15 cellular contexts compared by ENCODE assay signal in genomic region chr6:25172819-25173218, GRCh38.
DNase-seq lines count a peak whose midpoint lies in the region; ATAC-seq and TF ChIP-seq lines count a peak whose summit lies in the region.
"Had no signal": no experiment of that assay in that cellular context is flagged by ENCODE, and none has a peak within 500 bp of the region (broad histone marks: within the 10 kb centered on the region; RNA-seq: fewer than 3 reads in every experiment).

No MANE protein-coding gene starts in this region.

- H3K27ac Mint-ChIP-seq in natural killer cell treated with Interleukin-12 subunit alpha and Interleukin-12 subunit beta and Interleukin-15 and Interleukin-18, amount 100 ng/mL, for 72 hours: peak overlapping the region; percentile 71 to 84
- no peak overlapping the region for H3K27ac Mint-ChIP-seq in natural killer cell
- H3K27ac Mint-ChIP-seq in activated naive CD4-positive, alpha-beta T cell treated with anti-CD3 and anti-CD28 coated beads, Interleukin-2, amount 10 ng/mL, durations not matched to agents 7 days and 5 days: no peak overlapping the region
- H3K27ac Mint-ChIP-seq: activated T-cell treated with anti-CD3 and anti-CD28 coated beads, Interleukin-2, amount 50 U/mL, for 72 hours; T-helper 17 cell had no signal

- no peaks in the 10 kb centered on the region for H3K9me3 Mint-ChIP-seq in natural killer cell treated with Interleukin-12 subunit alpha and Interleukin-12 subunit beta and Interleukin-15 and Interleukin-18, amount 100 ng/mL, for 72 hours
- no peaks in the 10 kb centered on the region for H3K9me3 Mint-ChIP-seq in natural killer cell
- H3K9me3 Mint-ChIP-seq in activated naive CD4-positive, alpha-beta T cell treated with anti-CD3 and anti-CD28 coated beads, Interleukin-2, amount 10 ng/mL, durations not matched to agents 7 days and 5 days: no peaks in the 10 kb centered on the region
- H3K9me3 Mint-ChIP-seq: activated T-cell treated with anti-CD3 and anti-CD28 coated beads, Interleukin-2, amount 50 U/mL, for 72 hours had no signal

- intact Hi-C loops in natural killer cell (cut with micrococcal nuclease) (no loop called here), ascending aorta (cut with DNase I) (no loop called here), vagina (cut with DNase I) (no loop called here), cardiac septum (cut with DNase I) (no loop called here)

- peak overlapping the region; percentile 80 to 88 for H3K27ac ChIP-seq in ascending aorta
- peak overlapping the region; percentile 77 for H3K27ac ChIP-seq in vagina
- H3K27ac ChIP-seq in caudate nucleus (ENCODE audit: low read depth, low read length): no peak overlapping the region

- no peaks in the 10 kb centered on the region for H3K36me3 Mint-ChIP-seq in natural killer cell treated with Interleukin-12 subunit alpha and Interleukin-12 subunit beta and Interleukin-15 and Interleukin-18, amount 100 ng/mL, for 72 hours
- no peaks in the 10 kb centered on the region for H3K36me3 Mint-ChIP-seq in natural killer cell
- H3K36me3 Mint-ChIP-seq in activated naive CD4-positive, alpha-beta T cell treated with anti-CD3 and anti-CD28 coated beads, Interleukin-2, amount 10 ng/mL, durations not matched to agents 7 days and 5 days: peaks cover 4% of the 10 kb centered on the region

- H3K36me3 ChIP-seq in ascending aorta: no peaks in the 10 kb centered on the region
- H3K36me3 ChIP-seq in vagina: no peaks in the 10 kb centered on the region
- H3K36me3 ChIP-seq: BLaER1 treated with 17β-estradiol and CSF1 and Interleukin-3, amounts not matched to agents 10 nM and 100 nM; transverse colon had no signal

- H3K4me1 ChIP-seq in ascending aorta: peaks cover 0 to 40% of the 10 kb centered on the region in 2 donors
- peaks cover 37% of the 10 kb centered on the region for H3K4me1 ChIP-seq in vagina

- no peak overlapping the region for H3K4me3 ChIP-seq in ascending aorta
- no peak overlapping the region for H3K4me3 ChIP-seq in vagina
- H3K4me3 ChIP-seq: BLaER1 treated with 17β-estradiol and CSF1 and Interleukin-3, amounts not matched to agents 10 nM and 100 nM; mucosa of descending colon; transverse colon had no signal

- H3K4me3 Mint-ChIP-seq in natural killer cell treated with Interleukin-12 subunit alpha and Interleukin-12 subunit beta and Interleukin-15 and Interleukin-18, amount 100 ng/mL, for 72 hours: peak overlapping the region; percentile 53
- H3K4me3 Mint-ChIP-seq in natural killer cell: no peak overlapping the region
- H3K4me3 Mint-ChIP-seq in activated naive CD4-positive, alpha-beta T cell treated with anti-CD3 and anti-CD28 coated beads, Interleukin-2, amount 10 ng/mL, durations not matched to agents 7 days and 5 days: no peak overlapping the region
- H3K4me3 Mint-ChIP-seq: activated T-cell treated with anti-CD3 and anti-CD28 coated beads, Interleukin-2, amount 50 U/mL, for 72 hours; T-helper 17 cell had no signal

- ATAC-seq in natural killer cell treated with Interleukin-12 subunit alpha and Interleukin-12 subunit beta and Interleukin-15 and Interleukin-18, amount 100 ng/mL, for 72 hours: peak in 1 of 2 donors; percentile 64
- ATAC-seq in natural killer cell: no peak
- ATAC-seq: activated T-cell treated with anti-CD3 and anti-CD28 coated beads, Interleukin-2, amount 50 U/mL, for 72 hours; mucosa of descending colon; T-helper 17 cell had no signal

- DNase-seq in natural killer cell treated with Interleukin-12 subunit alpha and Interleukin-12 subunit beta and Interleukin-15 and Interleukin-18, amount 100 ng/mL, for 72 hours (ENCODE audit: low spot score): no peak
- DNase-seq in natural killer cell: no peak
- no peak for DNase-seq in ascending aorta (ENCODE audit: low spot score in 2 of 2)
- peak; percentile 97 for DNase-seq in iris pigment epithelial cell (ENCODE audit: low read depth)
- DNase-seq in vagina (ENCODE audit: extremely low spot score in 2 of 2): no peak
- no peak for DNase-seq in cardiac septum (ENCODE audit: low spot score)
- DNase-seq in caudate nucleus (lab: John Stamatoyannopoulos, UW): no peak
- DNase-seq in activated naive CD4-positive, alpha-beta T cell treated with anti-CD3 and anti-CD28 coated beads, Interleukin-2, amount 10 ng/mL, durations not matched to agents 7 days and 5 days: no peak
- DNase-seq: activated T-cell treated with anti-CD3 and anti-CD28 coated beads, Interleukin-2, amount 50 U/mL, for 72 hours; mucosa of descending colon; NCI-H2171; stimulated activated CD4-positive, alpha-beta T cell treated with anti-CD3 and anti-CD28 coated beads, Interleukin-2, amount 100 ng/mL, for 48 hours; T-helper 17 cell; transverse colon had no signal

- no peak for TF ChIP-seq CTCF in natural killer cell (IDR thresholded peaks at IDR 0.05)
- TF ChIP-seq CTCF in ascending aorta (IDR thresholded peaks at IDR 0.05): no peak
- TF ChIP-seq CTCF in vagina (IDR thresholded peaks at IDR 0.05): no peak

- H3K4me1 Mint-ChIP-seq in natural killer cell treated with Interleukin-12 subunit alpha and Interleukin-12 subunit beta and Interleukin-15 and Interleukin-18, amount 100 ng/mL, for 72 hours (ENCODE audit: low read depth in 2 of 2): peaks cover 49 to 55% of the 10 kb centered on the region in 2 donors
- H3K4me1 Mint-ChIP-seq in natural killer cell: peaks cover 0 to 6% of the 10 kb centered on the region in 2 donors
- peaks cover 30% of the 10 kb centered on the region for H3K4me1 Mint-ChIP-seq in activated naive CD4-positive, alpha-beta T cell treated with anti-CD3 and anti-CD28 coated beads, Interleukin-2, amount 10 ng/mL, durations not matched to agents 7 days and 5 days

- no peaks in the 10 kb centered on the region for H3K27me3 Mint-ChIP-seq in natural killer cell treated with Interleukin-12 subunit alpha and Interleukin-12 subunit beta and Interleukin-15 and Interleukin-18, amount 100 ng/mL, for 72 hours
- peaks cover 2 to 6% of the 10 kb centered on the region in 2 donors for H3K27me3 Mint-ChIP-seq in natural killer cell (ENCODE audit: low read depth in 2 of 2)
- H3K27me3 Mint-ChIP-seq in activated naive CD4-positive, alpha-beta T cell treated with anti-CD3 and anti-CD28 coated beads, Interleukin-2, amount 10 ng/mL, durations not matched to agents 7 days and 5 days: peaks cover 5% of the 10 kb centered on the region

- TF ChIP-seq POLR2A in vagina (IDR thresholded peaks at IDR 0.05): no peak

- CTCF ChIA-PET in activated naive CD4-positive, alpha-beta T cell treated with anti-CD3 and anti-CD28 coated beads, Interleukin-2, amount 10 ng/mL, durations not matched to agents 7 days and 5 days (lab: Charles Lee): interaction anchor here (6.1 kb wide), 1 partner anchor 34 kb away, joined by 25 read pairs; no protein-coding TSS in a partner anchor

- H3K27me3 ChIP-seq in ascending aorta: no peaks in the 10 kb centered on the region
- no peaks in the 10 kb centered on the region for H3K27me3 ChIP-seq in vagina
- H3K27me3 ChIP-seq: BLaER1 treated with 17β-estradiol and CSF1 and Interleukin-3, amounts not matched to agents 10 nM and 100 nM; transverse colon had no signal

- H3K9me3 ChIP-seq in ascending aorta (no peaks in the 10 kb centered on the region), vagina (no peaks in the 10 kb centered on the region)
- H3K9me3 ChIP-seq: BLaER1 treated with 17β-estradiol and CSF1 and Interleukin-3, amounts not matched to agents 10 nM and 100 nM; mucosa of descending colon; transverse colon had no signal

Comparison
In these comparisons a context has a peak if more than half of its experiments do, and no peak if none do; other contexts are left out.
1. H3K27ac Mint-ChIP-seq: peak in natural killer cell treated with Interleukin-12 subunit alpha and Interleukin-12 subunit beta and Interleukin-15 and Interleukin-18, amount 100 ng/mL, for 72 hours (2 of 2); none in natural killer cell (0 of 2) and activated naive CD4-positive, alpha-beta T cell treated with anti-CD3 and anti-CD28 coated beads, Interleukin-2, amount 10 ng/mL, durations not matched to agents 7 days and 5 days (single experiment).